Comparison of ENCODE assay signal across 21 cellular contexts in genomic region chr16:1429631-1430030, GRCh38. TPM values are rescaled to one million over a fixed set of nuclear protein-coding genes. Genes with fewer than 3 reads are reported as not detected.
DNase-seq lines count a peak whose midpoint lies in the region; ATAC-seq and TF ChIP-seq lines count a peak whose summit lies in the region.
"Had no signal": no experiment of that assay in that cellular context is flagged by ENCODE, and none has a peak within 500 bp of the region (broad histone marks: within the 10 kb centered on the region; RNA-seq: fewer than 3 reads in every experiment).

No MANE protein-coding gene starts in this region.

- no peak overlapping the region for H3K4ac ChIP-seq in H9 (ENCODE audit: low read depth, low read length)

- no peaks in the 10 kb centered on the region for H3K79me2 ChIP-seq in H9 (ENCODE audit: insufficient read depth, low read length)

- no peak overlapping the region for H2AFZ ChIP-seq in H9 (ENCODE audit: low read length)

- no peak overlapping the region for H2AK5ac ChIP-seq in H9 (ENCODE audit: insufficient read length, low read length)

- no peak overlapping the region for H3K9ac ChIP-seq in H9 (ENCODE audit: extremely low read depth, insufficient read length, low read length)

- H3K18ac ChIP-seq in H9 (ENCODE audit: insufficient read length, low read depth, low read length) = no peak overlapping the region

- WGBS in H9 (ENCODE audit: extremely low coverage, insufficient read length, low lambda C conversion rate) = no CpG with 5 or more reads among the region's 13 CpGs

- H3K4me2 ChIP-seq in H9 (ENCODE audit: insufficient read depth, insufficient read length, low read length) = no peak overlapping the region

- H3K27me3 ChIP-seq in H9 (ENCODE audit: insufficient read depth, low read length) = no peaks in the 10 kb centered on the region

- POLR2A ChIA-PET in activated CD4-positive, alpha-beta T cell treated with anti-CD3 and anti-CD28 coated beads, Interleukin-2, amount 10 ng/mL, durations not matched to agents 7 days and 5 days (lab: Charles Lee) = no interaction called here

- no peak overlapping the region for H4K5ac ChIP-seq in H9 (ENCODE audit: insufficient read length, low read depth, low read length)

- no peaks in the 10 kb centered on the region for H3K4me1 Mint-ChIP-seq in activated CD4-positive, alpha-beta T cell treated with anti-CD3 and anti-CD28 coated beads, Interleukin-2, amount 10 ng/mL, durations not matched to agents 7 days and 5 days
- H3K4me1 Mint-ChIP-seq in H9 (no peaks in the 10 kb centered on the region; a peak in 1 of 4 replicates), memory B cell (peaks cover 6% of the 10 kb centered on the region)
- peaks cover 15% of the 10 kb centered on the region for H3K4me1 Mint-ChIP-seq in stimulated activated memory B cell treated with anti-CD40 and anti-IgM and Interleukin-4, amounts not matched to agents 10 μg/mL and 1 μg/mL and 100 μg/mL, for 72 hours

- H3K14ac ChIP-seq in H9 (ENCODE audit: insufficient read depth, low read length) = no peak overlapping the region

- H3K23me2 ChIP-seq in H9 (ENCODE audit: insufficient read length, low read depth, low read length, poor library complexity, severe bottlenecking) = no peaks in the 10 kb centered on the region

- no peak overlapping the region for H4K91ac ChIP-seq in H9 (ENCODE audit: insufficient read length, low read depth, low read length)

- no peak overlapping the region for H2BK120ac ChIP-seq in H9 (ENCODE audit: low read depth, low read length, poor library complexity, severe bottlenecking)

- H3K36me3 Mint-ChIP-seq in activated CD4-positive, alpha-beta T cell treated with anti-CD3 and anti-CD28 coated beads, Interleukin-2, amount 10 ng/mL, durations not matched to agents 7 days and 5 days (ENCODE audit: low read depth) = no peaks in the 10 kb centered on the region
- H3K36me3 Mint-ChIP-seq in H9 (ENCODE audit: insufficient read depth in 1 of 3, low read depth in 3 of 3) (no peaks in the 10 kb centered on the region), memory B cell (no peaks in the 10 kb centered on the region)
- H3K36me3 Mint-ChIP-seq in stimulated activated memory B cell treated with anti-CD40 and anti-IgM and Interleukin-4, amounts not matched to agents 10 μg/mL and 1 μg/mL and 100 μg/mL, for 72 hours = no peaks in the 10 kb centered on the region

- no peak overlapping the region for H2BK20ac ChIP-seq in H9 (ENCODE audit: low read depth, low read length, poor library complexity, severe bottlenecking)

- H3K27me3 Mint-ChIP-seq in activated CD4-positive, alpha-beta T cell treated with anti-CD3 and anti-CD28 coated beads, Interleukin-2, amount 10 ng/mL, durations not matched to agents 7 days and 5 days = no peaks in the 10 kb centered on the region
- no peaks in the 10 kb centered on the region; the same call in 1 of the 2 replicates for H3K27me3 Mint-ChIP-seq in H9 (ENCODE audit: low read depth)
- H3K27me3 Mint-ChIP-seq in memory B cell = peaks cover 1% of the 10 kb centered on the region
- peaks cover 11% of the 10 kb centered on the region for H3K27me3 Mint-ChIP-seq in stimulated activated memory B cell treated with anti-CD40 and anti-IgM and Interleukin-4, amounts not matched to agents 10 μg/mL and 1 μg/mL and 100 μg/mL, for 72 hours

- H3K27ac ChIP-seq in H9 (ENCODE audit: insufficient read length, low read depth, low read length) = no peak overlapping the region
- H3K27ac ChIP-seq: HL-60 had no signal

- H2BK12ac ChIP-seq in H9 (ENCODE audit: insufficient read length, low read depth, low read length) = peak overlapping the region; percentile 66

- H3K56ac ChIP-seq in H9 (ENCODE audit: insufficient read length, low read depth, low read length) = no peak overlapping the region

- H4K8ac ChIP-seq in H9 (replicated peaks; ENCODE audit: insufficient read length, low read depth, low read length) = no peak overlapping the region

- H3K23ac ChIP-seq in H9 (ENCODE audit: insufficient read length, low read depth, low read length) = no peak overlapping the region

- peak overlapping the region; percentile 68 for H3K27ac Mint-ChIP-seq in activated CD4-positive, alpha-beta T cell treated with anti-CD3 and anti-CD28 coated beads, Interleukin-2, amount 10 ng/mL, durations not matched to agents 7 days and 5 days
- H3K27ac Mint-ChIP-seq in H9 = peak overlapping the region in 2 of 3 experiments; percentile 77 to 92; a peak in 2 of 7 replicates
- peak overlapping the region; percentile 67 for H3K27ac Mint-ChIP-seq in memory B cell
- H3K27ac Mint-ChIP-seq in stimulated activated memory B cell treated with anti-CD40 and anti-IgM and Interleukin-4, amounts not matched to agents 10 μg/mL and 1 μg/mL and 100 μg/mL, for 72 hours = peak overlapping the region; percentile 18

- no peak for DNase-seq in activated CD4-positive, alpha-beta T cell treated with anti-CD3 and anti-CD28 coated beads, Interleukin-2, amount 10 ng/mL, durations not matched to agents 7 days and 5 days
- DNase-seq in activated CD4-positive, alpha-beta T cell treated with anti-CD3 and anti-CD28 coated beads for 1 hour = no peak
- DNase-seq in H9 (no peak), memory B cell (ENCODE audit: low spot score in 2 of 2) (no peak), NCI-H446 (lab: John Stamatoyannopoulos, UW) (no peak), OCI-M1 (lab: John Stamatoyannopoulos, UW) (no peak)
- DNase-seq: 8988T; GDM1; KBM-7; MM.1S; NCI-H1048; NCI-H1436 treated with DMSO at 0.1 percent for 48 hours; NCI-H1930; NCI-H510A treated with DMSO at 0.1 percent for 48 hours; NCI-H774; NK-92 treated with Interleukin-12 subunit alpha and Interleukin-12 subunit beta, amount 100 ng/mL, for 24 hours had no signal

- no peaks in the 10 kb centered on the region for H3K79me1 ChIP-seq in H9 (ENCODE audit: insufficient read depth, low read depth, low read length, poor library complexity, severe bottlenecking)

- no peak overlapping the region for H3K4me3 Mint-ChIP-seq in activated CD4-positive, alpha-beta T cell treated with anti-CD3 and anti-CD28 coated beads, Interleukin-2, amount 10 ng/mL, durations not matched to agents 7 days and 5 days
- H3K4me3 Mint-ChIP-seq in H9 (peak overlapping the region in 1 of 2 experiments; percentile 55; a peak in 1 of 5 replicates), memory B cell (no peak overlapping the region)
- H3K4me3 Mint-ChIP-seq in stimulated activated memory B cell treated with anti-CD40 and anti-IgM and Interleukin-4, amounts not matched to agents 10 μg/mL and 1 μg/mL and 100 μg/mL, for 72 hours = no peak overlapping the region

- H3K9me3 ChIP-seq in H9 (ENCODE audit: control insufficient read depth, low read depth, low read length) = no peaks in the 10 kb centered on the region

- ATAC-seq in memory B cell (ENCODE audit: low read depth) (no peak), GM19395 (IDR thresholded peaks at IDR 0.05; ENCODE audit: unreplicated experiment) (no peak)
- no peak for ATAC-seq in stimulated activated memory B cell treated with anti-CD40 and anti-IgM and Interleukin-4, amounts not matched to agents 10 μg/mL and 1 μg/mL and 100 μg/mL, for 72 hours
- ATAC-seq: Panc1 had no signal

- H4K20me1 ChIP-seq in H9 (ENCODE audit: control insufficient read depth, insufficient read depth, insufficient read length) = no peaks in the 10 kb centered on the region

- CTCF ChIA-PET in activated CD4-positive, alpha-beta T cell treated with anti-CD3 and anti-CD28 coated beads, Interleukin-2, amount 10 ng/mL, durations not matched to agents 7 days and 5 days (lab: Charles Lee) = interaction anchor here (0.7 to 1.4 kb wide), 5 partner anchors 8 to 85 kb away, joined by 3 to 4 read pairs (median 3); no protein-coding TSS in a partner anchor

- no peaks in the 10 kb centered on the region for H3K4me1 ChIP-seq in H9 (ENCODE audit: insufficient read depth, low read length)

- H2BK5ac ChIP-seq in H9 (ENCODE audit: insufficient read length, low read length) = no peak overlapping the region

- TF ChIP-seq CTCF in H9 (conservative IDR thresholded peaks at IDR 0.05) = no peak

- H2BK15ac ChIP-seq in H9 (ENCODE audit: low read depth, low read length) = no peak overlapping the region

- H3K9me3 Mint-ChIP-seq in activated CD4-positive, alpha-beta T cell treated with anti-CD3 and anti-CD28 coated beads, Interleukin-2, amount 10 ng/mL, durations not matched to agents 7 days and 5 days = no peaks in the 10 kb centered on the region
- H3K9me3 Mint-ChIP-seq in H9 (no peaks in the 10 kb centered on the region), memory B cell (no peaks in the 10 kb centered on the region)
- no peaks in the 10 kb centered on the region for H3K9me3 Mint-ChIP-seq in stimulated activated memory B cell treated with anti-CD40 and anti-IgM and Interleukin-4, amounts not matched to agents 10 μg/mL and 1 μg/mL and 100 μg/mL, for 72 hours

- H3T11ph ChIP-seq in H9 (ENCODE audit: low read length) = no peak overlapping the region

RNA-seq across cellular contexts. Expression of gene PERCC1, which starts 1.2 kb away (rescaled TPM):
- not detected for total RNA-seq in activated CD4-positive, alpha-beta T cell treated with anti-CD3 and anti-CD28 coated beads, Interleukin-2, amount 10 ng/mL, durations not matched to agents 7 days and 5 days
- total RNA-seq in H9 (2021) = not detected in 2 replicates
- total RNA-seq: HT-29 had no signal

RNA-seq across cellular contexts. Expression of gene UQCC4, which starts 9.1 kb away (rescaled TPM):
- total RNA-seq in activated CD4-positive, alpha-beta T cell treated with anti-CD3 and anti-CD28 coated beads, Interleukin-2, amount 10 ng/mL, durations not matched to agents 7 days and 5 days = 10 to 100 TPM; 11.2 to 13.4 TPM
- 11.4 and 12.3 TPM in 2 replicates for total RNA-seq in H9 (2021)

RNA-seq across cellular contexts. Expression of gene CCDC154, which starts 14.7 kb away (rescaled TPM):
- 1 to 10 TPM; 1.9 to 2.7 TPM for total RNA-seq in activated CD4-positive, alpha-beta T cell treated with anti-CD3 and anti-CD28 coated beads, Interleukin-2, amount 10 ng/mL, durations not matched to agents 7 days and 5 days
- total RNA-seq in H9 (2021) = 1.3 and 2.0 TPM in 2 replicates
- total RNA-seq: HT-29 had no signal

RNA-seq across cellular contexts. Expression of gene UNKL, which starts 15.1 kb away (rescaled TPM):
- 10 to 100 TPM; 31.8 to 37.9 TPM for total RNA-seq in activated CD4-positive, alpha-beta T cell treated with anti-CD3 and anti-CD28 coated beads, Interleukin-2, amount 10 ng/mL, durations not matched to agents 7 days and 5 days
- total RNA-seq in H9 (2021) = 32.0 and 33.3 TPM in 2 replicates

RNA-seq across cellular contexts. Expression of gene CLCN7, which starts 45.2 kb away (rescaled TPM):
- total RNA-seq in activated CD4-positive, alpha-beta T cell treated with anti-CD3 and anti-CD28 coated beads, Interleukin-2, amount 10 ng/mL, durations not matched to agents 7 days and 5 days = 10 to 100 TPM; 58.3 to 64.0 TPM
- 70.0 and 75.3 TPM in 2 replicates for total RNA-seq in H9 (2021)

Comparison
In these comparisons a context has a peak if more than half of its experiments do, and no peak if none do; other contexts are left out.
1. H3K27ac Mint-ChIP-seq: peak in every context shown above with its lines; median percentile 84 in H9; 68 in activated CD4-positive, alpha-beta T cell treated with anti-CD3 and anti-CD28 coated beads, Interleukin-2, amount 10 ng/mL, durations not matched to agents 7 days and 5 days; 67 in memory B cell; 18 in stimulated activated memory B cell treated with anti-CD40 and anti-IgM and Interleukin-4, amounts not matched to agents 10 μg/mL and 1 μg/mL and 100 μg/mL, for 72 hours.